27 cellular contexts compared by ENCODE assay signal in genomic region chrX:40388441-40388840, GRCh38.
"Had no signal": no experiment of that assay in that cellular context is flagged by ENCODE, and none has a peak within 500 bp of the region (broad histone marks: within the 10 kb centered on the region; RNA-seq: fewer than 3 reads in every experiment).

No MANE protein-coding gene starts in this region.

- H3K27ac ChIP-seq: colonic mucosa, epithelial cell of prostate, gastrocnemius medialis, left lung, psoas muscle, sigmoid colon, testis, tibial nerve, upper lobe of left lung had no signal

- H3K4me3 ChIP-seq: colonic mucosa, gastrocnemius medialis, left lung, psoas muscle, sigmoid colon, testis, tibial nerve, upper lobe of left lung had no signal

- H3K27me3 ChIP-seq: colonic mucosa, left lung, sigmoid colon, testis, tibial nerve, upper lobe of left lung had no signal

- H3K9me3 ChIP-seq: colonic mucosa, gastrocnemius medialis, left lung, psoas muscle, sigmoid colon, testis, tibial nerve, upper lobe of left lung had no signal

- H3K36me3 ChIP-seq: colonic mucosa, gastrocnemius medialis, left lung, sigmoid colon, tibial nerve, upper lobe of left lung had no signal

- H3K4me1 ChIP-seq: colonic mucosa, gastrocnemius medialis, psoas muscle, sigmoid colon, testis, tibial nerve, upper lobe of left lung had no signal

- DNase-seq: colonic mucosa; effector CD8-positive, alpha-beta T cell; endodermal cell; foreskin fibroblast; gastrocnemius medialis; head of caudate nucleus; kidney; left lung; mesenchymal stem cell; midbrain; naive thymus-derived CD8-positive, alpha-beta T cell; nephron progenitor cell; nucleus accumbens; posterior cingulate gyrus; psoas muscle; right cardiac atrium; sigmoid colon; stimulated activated CD4-positive, alpha-beta T cell treated with anti-CD3 and anti-CD28 coated beads, Interleukin-2, amount 100 ng/mL, for 24 hours; stimulated activated CD4-positive, alpha-beta T cell treated with anti-CD3 and anti-CD28 coated beads, Interleukin-4, amount 100 ng/mL, for 4 hours; stimulated activated naive CD8-positive, alpha-beta T cell treated with anti-CD3 and anti-CD28 coated beads, Interleukin-15, Interleukin-2, amounts not matched to agents 100 U/mL and 50 U/mL, for 24 hours; substantia nigra; testis had no signal

- ATAC-seq: esophagus mucosa; gastrocnemius medialis; naive thymus-derived CD8-positive, alpha-beta T cell; psoas muscle; stimulated activated memory B cell treated with anti-CD40 and anti-IgM and Interleukin-4, amounts not matched to agents 10 μg/mL and 1 μg/mL and 100 μg/mL, for 72 hours; stimulated activated naive CD8-positive, alpha-beta T cell treated with anti-CD3 and anti-CD28 coated beads, Interleukin-15, Interleukin-2, amounts not matched to agents 100 U/mL and 50 U/mL, for 24 hours had no signal
